Comparison of ENCODE assay signal across 8 cellular contexts in genomic region chr7:39465055-39465929, GRCh38.
A peak's percentile ranks its signal among the peaks of the same experiment; 100 is the strongest.
DNase-seq lines count a peak whose midpoint lies in the region; ATAC-seq lines count a peak whose summit lies in the region.

No MANE protein-coding gene starts in this region.

- no peak overlapping the region for H3K27ac Mint-ChIP-seq in activated CD8-positive, alpha-beta memory T cell treated with anti-CD3 and anti-CD28 coated beads, Interleukin-2, amount 10 ng/mL, durations not matched to agents 7 days and 5 days

- ATAC-seq in activated CD8-positive, alpha-beta memory T cell treated with anti-CD3 and anti-CD28 coated beads, Interleukin-2, amount 10 ng/mL, durations not matched to agents 7 days and 5 days = peak; percentile 89
- ATAC-seq in GM21619 (IDR thresholded peaks at IDR 0.05; ENCODE audit: unreplicated experiment) (peak; percentile 93), left lobe of liver (peak; percentile 95)

- H3K4me3 Mint-ChIP-seq in activated CD8-positive, alpha-beta memory T cell treated with anti-CD3 and anti-CD28 coated beads, Interleukin-2, amount 10 ng/mL, durations not matched to agents 7 days and 5 days = no peak overlapping the region

- no peaks in the 10 kb centered on the region for H3K9me3 Mint-ChIP-seq in activated CD8-positive, alpha-beta memory T cell treated with anti-CD3 and anti-CD28 coated beads, Interleukin-2, amount 10 ng/mL, durations not matched to agents 7 days and 5 days (ENCODE audit: low read depth)

- peak overlapping the region; percentile 13 for H3K4me3 ChIP-seq in Jurkat, Clone E6-1 (ENCODE audit: low read length)

- H3K36me3 Mint-ChIP-seq in activated CD8-positive, alpha-beta memory T cell treated with anti-CD3 and anti-CD28 coated beads, Interleukin-2, amount 10 ng/mL, durations not matched to agents 7 days and 5 days = no peaks in the 10 kb centered on the region

- H3K27me3 Mint-ChIP-seq in activated CD8-positive, alpha-beta memory T cell treated with anti-CD3 and anti-CD28 coated beads, Interleukin-2, amount 10 ng/mL, durations not matched to agents 7 days and 5 days = peaks cover 49% of the 10 kb centered on the region

- peak; percentile 52 for DNase-seq in activated CD8-positive, alpha-beta memory T cell treated with anti-CD3 and anti-CD28 coated beads, Interleukin-2, amount 10 ng/mL, durations not matched to agents 7 days and 5 days
- DNase-seq in activated CD8-positive, alpha-beta memory T cell treated with anti-CD3 and anti-CD28 coated beads, Interleukin-2, amount 50 U/mL, for 48 hours = no peak
- peak; percentile 67 for DNase-seq in Jurkat, Clone E6-1 (ENCODE audit: low read depth, low spot score)
- peak; percentile 46 for DNase-seq in SK-N-DZ (ENCODE audit: low spot score)
- DNase-seq in central memory CD4-positive, alpha-beta T cell = peak; percentile 2
- DNase-seq in left lobe of liver (ENCODE audit: low spot score) = peak; percentile 51
- DNase-seq in stimulated activated naive CD4-positive, alpha-beta T cell treated with Interleukin-2 at 50 U/mL for 16 hours (lab: John Stamatoyannopoulos, UW) = peak; percentile 5

- peaks cover 5% of the 10 kb centered on the region for H3K4me1 Mint-ChIP-seq in activated CD8-positive, alpha-beta memory T cell treated with anti-CD3 and anti-CD28 coated beads, Interleukin-2, amount 10 ng/mL, durations not matched to agents 7 days and 5 days

- CTCF ChIA-PET in activated CD8-positive, alpha-beta memory T cell treated with anti-CD3 and anti-CD28 coated beads, Interleukin-2, amount 10 ng/mL, durations not matched to agents 7 days and 5 days (lab: Charles Lee) = interaction anchor here (1.0 to 1.7 kb wide), 3 partner anchors 11 to 669 kb away, joined by 3 to 6 read pairs (median 4); no protein-coding TSS in a partner anchor
